17 cellular contexts compared by ENCODE assay signal in the genomic region with DNA sequence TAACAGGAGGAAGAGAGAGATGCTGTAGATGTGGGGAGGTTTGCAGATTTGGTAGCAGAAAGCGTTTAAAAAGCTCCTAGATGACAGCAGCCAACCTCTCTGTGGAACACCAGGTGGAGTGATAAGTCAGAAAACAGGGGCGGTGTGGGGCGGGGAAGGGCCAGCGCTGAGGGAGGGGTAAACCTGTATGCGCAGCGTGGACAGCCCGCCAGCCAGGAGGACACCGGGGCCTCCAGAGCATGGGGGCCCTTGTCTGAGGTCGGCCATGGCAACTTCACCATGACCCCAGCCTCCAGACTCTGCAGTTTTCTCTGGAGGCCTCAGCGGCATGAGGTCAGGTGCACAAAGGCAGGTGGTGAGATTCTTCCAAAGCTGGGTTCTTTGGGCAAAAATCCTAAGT.
A peak's percentile ranks its signal among the peaks of the same experiment; 100 is the strongest.
DNase-seq lines count a peak whose midpoint lies in the region; TF ChIP-seq lines count a peak whose summit lies in the region.
"Had no signal": no experiment of that assay in that cellular context is flagged by ENCODE, and none has a peak within 500 bp of the region (broad histone marks: within the 10 kb centered on the region; RNA-seq: fewer than 3 reads in every experiment).

No MANE protein-coding gene starts in this region.

- peaks cover 2% of the 10 kb centered on the region for H3K36me3 Mint-ChIP-seq in chondrocyte (ENCODE audit: low read depth)

- H3K4me1 ChIP-seq in stomach = no peaks in the 10 kb centered on the region

- H3K27ac ChIP-seq in stomach = no peak overlapping the region
- H3K27ac ChIP-seq: 22Rv1, PC-9, RWPE1 had no signal

- H3K27ac Mint-ChIP-seq in chondrocyte (ENCODE audit: unreplicated experiment) = no peak overlapping the region

- intact Hi-C loops in stomach (cut with DNase I; ENCODE audit: low total_unique reads) = no loop called here

- H3K4me3 Mint-ChIP-seq in chondrocyte (ENCODE audit: unreplicated experiment) = no peak overlapping the region

- H3K9me3 ChIP-seq in stomach = no peaks in the 10 kb centered on the region

- TF ChIP-seq EP300 in stomach (IDR thresholded peaks at IDR 0.05) = no peak

- peaks cover 16% of the 10 kb centered on the region for H3K4me1 Mint-ChIP-seq in chondrocyte (ENCODE audit: low read depth)

- no peak overlapping the region for H3K4me3 ChIP-seq in stomach
- H3K4me3 ChIP-seq: PC-9 had no signal

- DNase-seq in activated CD8-positive, alpha-beta memory T cell treated with anti-CD3 and anti-CD28 coated beads for 24 hours = peak; percentile 32
- no peak for DNase-seq in activated CD8-positive, alpha-beta memory T cell treated with anti-CD3 and anti-CD28 coated beads, Interleukin-2, amount 50 U/mL, for 4 hours
- DNase-seq in chondrocyte (ENCODE audit: low spot score) = peak; percentile 52
- DNase-seq in mesenteric fat pad (ENCODE audit: low spot score) = peak; percentile 60
- DNase-seq in stomach = peak; percentile 14
- DNase-seq in NCI-H446 (lab: John Stamatoyannopoulos, UW) = no peak
- DNase-seq in OCI-M2 (lab: John Stamatoyannopoulos, UW; ENCODE audit: unreplicated experiment) = no peak
- no peak for DNase-seq in DMS53 treated with DMSO at 0.1 percent for 48 hours (lab: John Stamatoyannopoulos, UW; ENCODE audit: unreplicated experiment)
- DNase-seq: DND-41, GOT3, MV-4-11, NCI-H187, NCI-H345, NCI-H526, PC-9 had no signal

- peaks cover 7% of the 10 kb centered on the region for H3K9me3 Mint-ChIP-seq in chondrocyte (ENCODE audit: low read depth)

- no peak for TF ChIP-seq POLR2A in stomach (IDR thresholded peaks at IDR 0.05)

- TF ChIP-seq CTCF in chondrocyte (IDR thresholded peaks at IDR 0.05) (no peak), stomach (IDR thresholded peaks at IDR 0.05) (no peak)

- H3K27me3 Mint-ChIP-seq in chondrocyte (ENCODE audit: low read depth) = peaks cover 20% of the 10 kb centered on the region

- no peaks in the 10 kb centered on the region for H3K36me3 ChIP-seq in stomach

- H3K27me3 ChIP-seq in stomach = peaks cover 0 to 64% (median 0%) of the 10 kb centered on the region in 3 donors

- 73 to 88% (median 87%) methylated on average over 10 of the region's 10 CpGs for WGBS in stomach, 5 donors

Comparison
In these comparisons a context has a peak if more than half of its experiments do, and no peak if none do; other contexts are left out.
1. DNase-seq: peak in activated CD8-positive, alpha-beta memory T cell treated with anti-CD3 and anti-CD28 coated beads for 24 hours (single experiment), chondrocyte (single experiment), mesenteric fat pad (single experiment) and stomach (single experiment); none in activated CD8-positive, alpha-beta memory T cell treated with anti-CD3 and anti-CD28 coated beads, Interleukin-2, amount 50 U/mL, for 4 hours (single experiment), NCI-H446 (0 of 2), OCI-M2 (single experiment) and DMS53 treated with DMSO at 0.1 percent for 48 hours (single experiment).